21 cellular contexts compared by ENCODE assay signal in the genomic region with DNA sequence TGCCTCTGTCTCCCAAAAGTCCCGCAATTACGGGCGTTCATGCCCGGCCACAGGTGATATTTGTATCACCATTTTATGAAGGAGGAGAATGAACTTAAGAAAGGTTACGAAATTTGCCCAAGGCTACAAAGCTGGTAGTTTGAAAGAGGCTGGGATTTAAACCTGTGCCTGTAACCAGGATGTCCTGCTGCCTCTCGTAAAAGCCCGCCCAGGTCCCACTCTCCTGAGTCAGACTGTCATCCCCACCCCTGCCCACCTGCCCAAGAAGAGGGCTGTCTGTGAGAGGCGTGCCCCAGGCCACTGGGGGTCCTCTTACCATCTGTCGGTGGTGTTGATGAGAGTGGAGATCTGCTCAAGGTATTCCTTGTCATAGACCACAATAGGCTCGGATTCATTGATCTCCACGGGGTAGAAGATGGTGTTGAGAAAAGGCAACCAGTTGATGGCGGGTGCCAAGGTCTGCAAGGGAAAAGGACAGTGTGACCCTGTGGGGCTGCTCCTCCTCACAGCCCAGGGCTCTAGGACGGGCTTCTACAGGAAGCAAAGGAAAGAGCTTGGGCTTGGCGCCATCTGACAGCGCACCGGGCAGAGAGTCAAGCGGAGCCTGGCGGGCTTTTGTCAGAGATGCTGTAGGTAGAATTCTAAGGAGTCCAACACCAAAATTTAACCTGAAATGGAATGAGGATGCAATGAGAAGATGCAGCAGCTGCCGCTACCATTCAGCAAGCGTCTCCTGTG. TPM values are rescaled to one million over a fixed set of nuclear protein-coding genes. Genes with fewer than 3 reads are reported as not detected.
DNase-seq lines count a peak whose midpoint lies in the region; ATAC-seq, FAIRE-seq and TF ChIP-seq lines count a peak whose summit lies in the region.
"Had no signal": no experiment of that assay in that cellular context is flagged by ENCODE, and none has a peak within 500 bp of the region (broad histone marks: within the 10 kb centered on the region; RNA-seq: fewer than 3 reads in every experiment).

No MANE protein-coding gene starts in this region.

- no peak for FAIRE-seq in K562 (lab: Jason Lieb, UNC)
- FAIRE-seq: A204.1, G401.6, GM12878 had no signal

- no peaks in the 10 kb centered on the region for H3K27me3 Mint-ChIP-seq in activated CD8-positive, alpha-beta T cell treated with anti-CD3 and anti-CD28 coated beads, Interleukin-2, amount 10 ng/mL, durations not matched to agents 7 days and 5 days (ENCODE audit: low read depth)
- no peaks in the 10 kb centered on the region for H3K27me3 Mint-ChIP-seq in activated CD8-positive, alpha-beta T cell treated with anti-CD3 and anti-CD28 coated beads for 36 hours
- no peaks in the 10 kb centered on the region for H3K27me3 Mint-ChIP-seq in neural progenitor cell (ENCODE audit: insufficient read depth, low read depth)

- no peak for TF ChIP-seq EP300 in K562 (IDR thresholded peaks at IDR 0.05; ENCODE audit: low read length)

- no peaks in the 10 kb centered on the region for H3F3A ChIP-seq in neural progenitor cell (ENCODE audit: low read depth)

- POLR2A ChIA-PET in activated CD8-positive, alpha-beta T cell treated with anti-CD3 and anti-CD28 coated beads, Interleukin-2, amount 10 ng/mL, durations not matched to agents 7 days and 5 days (lab: Charles Lee): no interaction called here
- POLR2A ChIA-PET in activated CD8-positive, alpha-beta T cell treated with anti-CD3 and anti-CD28 coated beads for 36 hours (lab: Charles Lee): interaction anchor here (1.6 to 2.1 kb wide), 2 partner anchors 8 to 11 kb away, joined by 4 to 6 read pairs; no protein-coding TSS in a partner anchor
- POLR2A ChIA-PET in K562 (lab: Yijun Ruan, JAX): interaction anchor here (0.8 to 1.2 kb wide), 3 partner anchors 9 to 23 kb away, joined by 3 to 5 read pairs (median 3); no protein-coding TSS in a partner anchor

- no peak for DNase-seq in activated CD8-positive, alpha-beta T cell treated with anti-CD3 and anti-CD28 coated beads, Interleukin-2, amount 10 ng/mL, durations not matched to agents 7 days and 5 days
- DNase-seq in activated CD8-positive, alpha-beta T cell treated with anti-CD3 and anti-CD28 coated beads for 36 hours: no peak
- DNase-seq in G401 (ENCODE audit: low spot score): peak; percentile 79
- DNase-seq in K562 (ENCODE audit: extremely low read depth in 1 of 4, low spot score in 3 of 4): no peak
- DNase-seq in midbrain (lab: John Stamatoyannopoulos, UW): peak; percentile 2
- no peak for DNase-seq in SK-N-DZ (ENCODE audit: low spot score)
- DNase-seq in SHP77 treated with DMSO at 0.1 percent for 48 hours (lab: John Stamatoyannopoulos, UW): no peak
- DNase-seq in neural progenitor cell (ENCODE audit: low spot score): no peak
- DNase-seq: CD8-positive, alpha-beta T cell; DMS79 treated with DMSO at 0.1 percent for 48 hours; MG63; NCI-H1092; NCI-H2081 treated with DMSO at 0.1 percent for 48 hours; NCI-H226; NCI-H526 had no signal

- H3K27me3 ChIP-seq in K562 (ENCODE audit: control insufficient read depth in 2 of 2, insufficient read depth in 2 of 2, low read length in 2 of 2): no peaks in the 10 kb centered on the region
- no peaks in the 10 kb centered on the region for H3K27me3 ChIP-seq in neural progenitor cell
- H3K27me3 ChIP-seq: BLaER1, MG63 had no signal

- H3K9ac ChIP-seq in K562 (ENCODE audit: insufficient read depth in 1 of 2, low read depth in 2 of 2, low read length in 2 of 2): no peak overlapping the region
- H3K9ac ChIP-seq in neural progenitor cell: no peak overlapping the region
- H3K9ac ChIP-seq: BLaER1 had no signal

- H3K9me3 ChIP-seq in K562 (replicated peaks; ENCODE audit: control insufficient read depth, insufficient read depth, low read depth, low read length): no peaks in the 10 kb centered on the region
- no peaks in the 10 kb centered on the region for H3K9me3 ChIP-seq in neural progenitor cell (ENCODE audit: low read depth)
- H3K9me3 ChIP-seq: BLaER1, MG63 had no signal

- CTCF ChIA-PET in activated CD8-positive, alpha-beta T cell treated with anti-CD3 and anti-CD28 coated beads, Interleukin-2, amount 10 ng/mL, durations not matched to agents 7 days and 5 days (lab: Charles Lee): interaction anchor here (1.0 to 4.1 kb wide), 5 partner anchors 15 to 124 kb away, joined by 3 to 20 read pairs (median 12); no protein-coding TSS in a partner anchor
- CTCF ChIA-PET in activated CD8-positive, alpha-beta T cell treated with anti-CD3 and anti-CD28 coated beads for 36 hours (lab: Charles Lee): interaction anchor here (1.1 to 4.5 kb wide), 6 partner anchors 12 to 122 kb away, joined by 3 to 32 read pairs (median 10); no protein-coding TSS in a partner anchor
- CTCF ChIA-PET in K562 (lab: Yijun Ruan, JAX; ENCODE audit: low intra/inter-chr PET ratio): no interaction called here

- H3K4me1 ChIP-seq in K562 (replicated peaks in 1 of 2; ENCODE audit: control insufficient read depth in 2 of 2, insufficient read depth in 2 of 2, low read length in 2 of 2) (no peaks in the 10 kb centered on the region), neural progenitor cell (no peaks in the 10 kb centered on the region)

- H3K36me3 ChIP-seq in K562 (ENCODE audit: control insufficient read depth, insufficient read depth, low read length) (peaks cover 14% of the 10 kb centered on the region), neural progenitor cell (no peaks in the 10 kb centered on the region)
- H3K36me3 ChIP-seq: MG63 had no signal

- H4K20me1 ChIP-seq in K562 (replicated peaks; ENCODE audit: control insufficient read depth, insufficient read depth, low read length) (peaks cover 3% of the 10 kb centered on the region), neural progenitor cell (ENCODE audit: low read depth) (no peaks in the 10 kb centered on the region)
- H4K20me1 ChIP-seq: BLaER1 had no signal

- H2AFZ ChIP-seq in K562 (ENCODE audit: low read depth, low read length): no peak overlapping the region
- no peak overlapping the region for H2AFZ ChIP-seq in neural progenitor cell (replicated peaks)
- H2AFZ ChIP-seq: GM23338 had no signal

- no peak for ATAC-seq in activated CD8-positive, alpha-beta T cell treated with anti-CD3 and anti-CD28 coated beads, Interleukin-2, amount 10 ng/mL, durations not matched to agents 7 days and 5 days
- no peak for ATAC-seq in activated CD8-positive, alpha-beta T cell treated with anti-CD3 and anti-CD28 coated beads for 36 hours
- ATAC-seq in K562: no peak
- ATAC-seq: CD8-positive, alpha-beta T cell; GM12878; GM23338; HCT116 had no signal

- TF ChIP-seq CTCF in activated CD8-positive, alpha-beta T cell treated with anti-CD3 and anti-CD28 coated beads for 36 hours (IDR thresholded peaks at IDR 0.05): no peak
- no peak for TF ChIP-seq CTCF in K562 (IDR thresholded peaks at IDR 0.05 in 2 of 3, conservative IDR thresholded peaks at IDR 0.05 in 1 of 3; ENCODE audit: insufficient read depth in 2 of 3, low read depth in 1 of 3, low read length in 3 of 3)
- TF ChIP-seq CTCF in neural progenitor cell (IDR thresholded peaks at IDR 0.05): no peak

- H3K36me3 Mint-ChIP-seq in activated CD8-positive, alpha-beta T cell treated with anti-CD3 and anti-CD28 coated beads, Interleukin-2, amount 10 ng/mL, durations not matched to agents 7 days and 5 days (ENCODE audit: low read depth): peaks cover 48% of the 10 kb centered on the region
- peaks cover 49% of the 10 kb centered on the region for H3K36me3 Mint-ChIP-seq in activated CD8-positive, alpha-beta T cell treated with anti-CD3 and anti-CD28 coated beads for 36 hours (ENCODE audit: low read depth)
- H3K36me3 Mint-ChIP-seq in neural progenitor cell: peaks cover 9% of the 10 kb centered on the region

- no peak overlapping the region for H3K27ac ChIP-seq in K562 (ENCODE audit: extremely low read depth, low read depth, low read length)
- no peak overlapping the region for H3K27ac ChIP-seq in neural progenitor cell
- H3K27ac ChIP-seq: BLaER1 had no signal

- no peak overlapping the region for H3K4me3 Mint-ChIP-seq in activated CD8-positive, alpha-beta T cell treated with anti-CD3 and anti-CD28 coated beads, Interleukin-2, amount 10 ng/mL, durations not matched to agents 7 days and 5 days
- no peak overlapping the region for H3K4me3 Mint-ChIP-seq in activated CD8-positive, alpha-beta T cell treated with anti-CD3 and anti-CD28 coated beads for 36 hours
- no peak overlapping the region for H3K4me3 Mint-ChIP-seq in neural progenitor cell
- H3K4me3 Mint-ChIP-seq: CD8-positive, alpha-beta T cell; GM23338 had no signal

- H3K9me3 Mint-ChIP-seq in activated CD8-positive, alpha-beta T cell treated with anti-CD3 and anti-CD28 coated beads, Interleukin-2, amount 10 ng/mL, durations not matched to agents 7 days and 5 days (ENCODE audit: insufficient read depth): no peaks in the 10 kb centered on the region
- H3K9me3 Mint-ChIP-seq in activated CD8-positive, alpha-beta T cell treated with anti-CD3 and anti-CD28 coated beads for 36 hours: no peaks in the 10 kb centered on the region
- H3K9me3 Mint-ChIP-seq in neural progenitor cell: no peaks in the 10 kb centered on the region
- H3K9me3 Mint-ChIP-seq: CD8-positive, alpha-beta T cell; GM23338 had no signal

- 75% methylated on average over 20 of the region's 20 CpGs for WGBS in K562 (ENCODE audit: insufficient coverage, low coverage, missing lambda C conversion rate)

- no peak for TF ChIP-seq POLR2A in K562 (conservative IDR thresholded peaks at IDR 0.05)

- H3K4me1 Mint-ChIP-seq in activated CD8-positive, alpha-beta T cell treated with anti-CD3 and anti-CD28 coated beads, Interleukin-2, amount 10 ng/mL, durations not matched to agents 7 days and 5 days (ENCODE audit: low read depth): no peaks in the 10 kb centered on the region
- H3K4me1 Mint-ChIP-seq in activated CD8-positive, alpha-beta T cell treated with anti-CD3 and anti-CD28 coated beads for 36 hours (ENCODE audit: low read depth): peaks cover 6% of the 10 kb centered on the region
- H3K4me1 Mint-ChIP-seq in neural progenitor cell: peaks cover 2% of the 10 kb centered on the region

- TF ChIP-seq RAD21 in K562 (CRISPR knock-in tag; conservative IDR thresholded peaks at IDR 0.05 in 1 of 2, IDR thresholded peaks at IDR 0.05 in 1 of 2): no peak

- intact Hi-C loops in activated CD8-positive, alpha-beta T cell treated with anti-CD3 and anti-CD28 coated beads for 36 hours (cut with micrococcal nuclease): no loop called here
- intact Hi-C loops in K562 (cut with micrococcal nuclease): no loop called here

- H3K79me2 ChIP-seq in K562 (ENCODE audit: control insufficient read depth, insufficient read depth, low read length): no peaks in the 10 kb centered on the region
- H3K79me2 ChIP-seq in neural progenitor cell (ENCODE audit: low read depth): no peaks in the 10 kb centered on the region

- in situ Hi-C loops in G401 (cut with HindIII; ENCODE audit: low sequenced_read_pairs): loop anchor here (10.0 kb wide), 2 partner anchors 118 to 308 kb away; no protein-coding TSS in a partner anchor
- in situ Hi-C loops in K562 (cut with MboI): no loop called here

- BruUV-seq in K562 (replicated peaks; lab: Mats Ljungman, UMichigan): TSS peak; percentile 28

- H3K9me1 ChIP-seq in K562 (ENCODE audit: control insufficient read depth, insufficient read depth, low read length): peaks cover 4% of the 10 kb centered on the region

- H3K4me3 ChIP-seq in K562: no peak overlapping the region
- no peak overlapping the region for H3K4me3 ChIP-seq in neural progenitor cell
- H3K4me3 ChIP-seq: BLaER1, GM12878, GM23338, MG63 had no signal

- peak overlapping the region; percentile 44 for H3K27ac Mint-ChIP-seq in activated CD8-positive, alpha-beta T cell treated with anti-CD3 and anti-CD28 coated beads, Interleukin-2, amount 10 ng/mL, durations not matched to agents 7 days and 5 days
- H3K27ac Mint-ChIP-seq in activated CD8-positive, alpha-beta T cell treated with anti-CD3 and anti-CD28 coated beads for 36 hours: no peak overlapping the region
- H3K27ac Mint-ChIP-seq in neural progenitor cell: no peak overlapping the region
- H3K27ac Mint-ChIP-seq: CD8-positive, alpha-beta T cell; GM23338 had no signal

- H3K4me2 ChIP-seq in K562 (ENCODE audit: insufficient read depth, low read length): no peak overlapping the region
- H3K4me2 ChIP-seq in neural progenitor cell: no peak overlapping the region
- H3K4me2 ChIP-seq: BLaER1, GM23338 had no signal

RNA-seq across cellular contexts. Expression of gene ECE1, which starts 43.2 kb away (rescaled TPM):
- 10 to 100 TPM; 70.9 to 72.5 TPM for total RNA-seq in activated CD8-positive, alpha-beta T cell treated with anti-CD3 and anti-CD28 coated beads, Interleukin-2, amount 10 ng/mL, durations not matched to agents 7 days and 5 days
- 100 to 1,000 TPM; 118 to 127 TPM for total RNA-seq in activated CD8-positive, alpha-beta T cell treated with anti-CD3 and anti-CD28 coated beads for 36 hours
- total RNA-seq in G401 (2014; rRNA removed; shearing (Covaris generic)): 19.3 and 50.4 TPM in 2 replicates
- total RNA-seq in K562 (2011; cell fraction: chromatin; rRNA removed; ENCODE audit: low replicate concordance): 46.9 and 72.4 TPM in 2 replicates
- 41.5 and 47.5 TPM in 2 replicates for total RNA-seq in K562 (2011; cell fraction: nucleolus; rRNA removed)
- total RNA-seq in K562 (2011; cell fraction: nucleoplasm; rRNA removed): 38.9 and 42.0 TPM in 2 replicates
- total RNA-seq in K562 (2014; rRNA removed): 18.8 and 21.3 TPM in 2 replicates
- 11.0 and 14.5 TPM in 2 replicates for total RNA-seq in K562 (2014; rRNA removed; fragmentation: Illumina TruSeq; extraction: Trizol)
- total RNA-seq in K562 (2015; rRNA removed; fragmentation: Illumina TruSeq; extraction: Trizol): 5.3 and 6.9 TPM in 2 replicates
- 31.6 and 34.8 TPM in 2 replicates for total RNA-seq in K562 (2021)
- 10.3 and 26.8 TPM in 2 replicates for polyA plus RNA-seq in K562 (2011; rRNA removed)
- polyA plus RNA-seq in K562 (2011; cell fraction: cytosol; rRNA removed): 5.5 and 9.8 TPM in 2 replicates
- polyA plus RNA-seq in K562 (2011; cell fraction: nucleus; rRNA removed): 12.7 and 17.7 TPM in 2 replicates
- polyA plus RNA-seq in K562 (2012): 20.2 and 46.9 TPM in 2 replicates
- polyA plus RNA-seq in K562 (2014; fragmentation: Illumina TruSeq; extraction: Trizol): 29.7 and 30.8 TPM in 2 replicates
- under 1 TPM; 0.56 to 0.61 TPM for polyA plus RNA-seq in K562 (2014; fragmentation: Nextera tagmentation; extraction: Ambion mirVana)
- polyA plus RNA-seq in K562 (2014; rRNA removed): 10.1 and 12.1 TPM in 2 replicates
- 9.1 and 14.0 TPM in 2 replicates for polyA minus RNA-seq in K562 (2011; rRNA and poly(A)+ RNA removed)
- 9.9 and 13.4 TPM in 2 replicates for polyA minus RNA-seq in K562 (2011; cell fraction: cytosol; rRNA and poly(A)+ RNA removed)
- polyA minus RNA-seq in K562 (2011; cell fraction: nucleus; rRNA and poly(A)+ RNA removed): 9.1 and 11.0 TPM in 2 replicates
- polyA plus RNA-seq in SK-N-DZ (2014; cell fraction: cytosol; rRNA removed): 17.4 and 17.5 TPM in 2 replicates
- polyA plus RNA-seq in SK-N-DZ (2014; cell fraction: nucleus; rRNA removed): 6.6 and 9.1 TPM in 2 replicates
- 12.5 and 15.2 TPM in 2 replicates for total RNA-seq in neural progenitor cell (ENCODE audit: low replicate concordance)

Comparison
In these comparisons a context has a peak if more than half of its experiments do, and no peak if none do; other contexts are left out.
1. DNase-seq: peak in G401 (single experiment) and midbrain (single experiment); none in activated CD8-positive, alpha-beta T cell treated with anti-CD3 and anti-CD28 coated beads, Interleukin-2, amount 10 ng/mL, durations not matched to agents 7 days and 5 days (single experiment), activated CD8-positive, alpha-beta T cell treated with anti-CD3 and anti-CD28 coated beads for 36 hours (single experiment), K562 (0 of 4), SK-N-DZ (single experiment), SHP77 treated with DMSO at 0.1 percent for 48 hours (single experiment) and neural progenitor cell (single experiment).